24 cellular contexts compared by ENCODE assay signal in genomic region chr21:31771685-31772084, GRCh38.
"Had no signal": no experiment of that assay in that cellular context is flagged by ENCODE, and none has a peak within 500 bp of the region (broad histone marks: within the 10 kb centered on the region; RNA-seq: fewer than 3 reads in every experiment).

No MANE protein-coding gene starts in this region.

- H3K4me1 Mint-ChIP-seq: nephron; stimulated activated naive CD8-positive, alpha-beta T cell treated with anti-CD3 and anti-CD28 coated beads, Interleukin-15, amount 100 ng/mL, for 72 hours had no signal

- H3K27ac Mint-ChIP-seq: naive thymus-derived CD4-positive, alpha-beta T cell; nephron; neural progenitor cell had no signal

- H3K9me3 Mint-ChIP-seq: nephron; neural progenitor cell; stimulated activated naive CD8-positive, alpha-beta T cell treated with anti-CD3 and anti-CD28 coated beads, Interleukin-15, amount 100 ng/mL, for 72 hours had no signal

- DNase-seq: dermis blood vessel endothelial cell; effector memory CD4-positive, alpha-beta T cell; erythroblast; esophagus squamous epithelium; foreskin melanocyte; glutamatergic neuron; left ventricle myocardium superior; lower lobe of right lung; mucosa of descending colon; naive thymus-derived CD4-positive, alpha-beta T cell; psoas muscle; right cardiac atrium; sigmoid colon; stimulated activated CD4-positive, alpha-beta T cell treated with anti-CD3 and anti-CD28 coated beads, Interleukin-15, amount 100 ng/mL, for 24 hours; stimulated activated CD4-positive, alpha-beta T cell treated with anti-CD3 and anti-CD28 coated beads, Interleukin-2, amount 100 ng/mL, for 48 hours; stimulated activated naive CD4-positive, alpha-beta T cell; stimulated activated naive CD8-positive, alpha-beta T cell treated with anti-CD3 and anti-CD28 coated beads, Interleukin-15, amount 100 ng/mL, for 72 hours; transverse colon; upper lobe of right lung; uterus had no signal

- H3K4me1 ChIP-seq: esophagus squamous epithelium, lower lobe of right lung, neural progenitor cell, psoas muscle, sigmoid colon, suprapubic skin, upper lobe of right lung, uterus had no signal

- H3K36me3 ChIP-seq: esophagus squamous epithelium, lower lobe of right lung, neural progenitor cell, sigmoid colon, suprapubic skin, transverse colon, upper lobe of right lung, uterus had no signal

- H3K4me3 ChIP-seq: coronary artery, esophagus squamous epithelium, lower lobe of right lung, mucosa of descending colon, neural progenitor cell, psoas muscle, sigmoid colon, suprapubic skin, transverse colon, upper lobe of right lung, uterus had no signal

- ATAC-seq: left ventricle myocardium superior; lower lobe of right lung; mucosa of descending colon; naive thymus-derived CD4-positive, alpha-beta T cell; psoas muscle; right cardiac atrium; stimulated activated naive CD8-positive, alpha-beta T cell treated with anti-CD3 and anti-CD28 coated beads, Interleukin-15, amount 100 ng/mL, for 72 hours; upper lobe of right lung had no signal

- H3K4me3 Mint-ChIP-seq: naive thymus-derived CD4-positive, alpha-beta T cell; nephron; neural progenitor cell; stimulated activated naive CD8-positive, alpha-beta T cell treated with anti-CD3 and anti-CD28 coated beads, Interleukin-15, amount 100 ng/mL, for 72 hours had no signal

- H2AFZ ChIP-seq: neural progenitor cell had no signal

- H3K4me2 ChIP-seq: neural progenitor cell had no signal

- H3K36me3 Mint-ChIP-seq: naive thymus-derived CD4-positive, alpha-beta T cell; neural progenitor cell had no signal

- H3K27ac ChIP-seq: coronary artery, esophagus squamous epithelium, lower lobe of right lung, neural progenitor cell, psoas muscle, sigmoid colon, suprapubic skin, transverse colon, upper lobe of right lung, uterus had no signal

- H3K27me3 Mint-ChIP-seq: naive thymus-derived CD4-positive, alpha-beta T cell; stimulated activated naive CD8-positive, alpha-beta T cell treated with anti-CD3 and anti-CD28 coated beads, Interleukin-15, amount 100 ng/mL, for 72 hours had no signal

- H3K9me3 ChIP-seq: esophagus squamous epithelium, lower lobe of right lung, mucosa of descending colon, psoas muscle, sigmoid colon, suprapubic skin, transverse colon, upper lobe of right lung, uterus had no signal

- H3K27me3 ChIP-seq: esophagus squamous epithelium, neural progenitor cell, sigmoid colon, suprapubic skin, transverse colon, upper lobe of right lung, uterus had no signal
